In genomic region chr19:19563348-19563848, GRCh38 we compare ENCODE assay signal across 21 cellular contexts. TPM values are rescaled to one million over a fixed set of nuclear protein-coding genes. Genes with fewer than 3 reads are reported as not detected.
DNase-seq lines count a peak whose midpoint lies in the region; ATAC-seq, FAIRE-seq and TF ChIP-seq lines count a peak whose summit lies in the region.
"Had no signal": no experiment of that assay in that cellular context is flagged by ENCODE, and none has a peak within 500 bp of the region (broad histone marks: within the 10 kb centered on the region; RNA-seq: fewer than 3 reads in every experiment).

No MANE protein-coding gene starts in this region.

- no peak overlapping the region for H3K27ac ChIP-seq in RWPE2 (ENCODE audit: poor library complexity, severe bottlenecking)
- no peak overlapping the region for H3K27ac ChIP-seq in HepG2 (ENCODE audit: extremely low read length, insufficient read depth, low read length)
- H3K27ac ChIP-seq: RWPE1 had no signal

- intact Hi-C loops in natural killer cell (cut with micrococcal nuclease) (no loop called here), HepG2 (cut with micrococcal nuclease; ENCODE audit: unreplicated experiment) (no loop called here), MCF 10A (cut with micrococcal nuclease) (no loop called here)

- no peak overlapping the region for H2AFZ ChIP-seq in HepG2 (ENCODE audit: low read length)

- no peaks in the 10 kb centered on the region for H3K79me2 ChIP-seq in HepG2 (ENCODE audit: insufficient read depth, low read length)

- no peak for FAIRE-seq in HepG2 (lab: Jason Lieb, UNC)
- FAIRE-seq: H54 had no signal

- H3K27me3 ChIP-seq in RWPE2 (ENCODE audit: insufficient read depth, poor library complexity, severe bottlenecking) (no peaks in the 10 kb centered on the region), HepG2 (ENCODE audit: control insufficient read depth in 1 of 2, insufficient read depth in 2 of 2, low read length in 2 of 2) (peaks cover 4 to 8% of the 10 kb centered on the region in 2 experiments; a peak in 3 of 5 replicates)

- H3K27me3 Mint-ChIP-seq in natural killer cell treated with Interleukin-12 subunit alpha and Interleukin-12 subunit beta and Interleukin-15 and Interleukin-18, amount 100 ng/mL, for 72 hours: no peaks in the 10 kb centered on the region
- H3K27me3 Mint-ChIP-seq in natural killer cell (ENCODE audit: low read depth in 2 of 2) (no peaks in the 10 kb centered on the region), MCF 10A (ENCODE audit: insufficient read depth, unreplicated experiment) (no peaks in the 10 kb centered on the region)
- H3K27me3 Mint-ChIP-seq: CD4-positive, CD25-positive, alpha-beta regulatory T cell had no signal

- peaks cover 0 to 4% of the 10 kb centered on the region in 2 donors for H3K4me1 Mint-ChIP-seq in natural killer cell treated with Interleukin-12 subunit alpha and Interleukin-12 subunit beta and Interleukin-15 and Interleukin-18, amount 100 ng/mL, for 72 hours (ENCODE audit: low read depth in 2 of 2)
- H3K4me1 Mint-ChIP-seq in natural killer cell (no peaks in the 10 kb centered on the region), MCF 10A (ENCODE audit: insufficient read depth, unreplicated experiment) (no peaks in the 10 kb centered on the region)

- H3K4me3 ChIP-seq in RWPE2 (ENCODE audit: severe bottlenecking) (no peak overlapping the region), HepG2 (replicated peaks in 1 of 3; ENCODE audit: insufficient read depth in 1 of 3, low read depth in 2 of 3, low read length in 3 of 3) (peak overlapping the region in 1 of 3 experiments; percentile 14; a peak in 1 of 6 replicates)
- H3K4me3 ChIP-seq: K562 had no signal

- TF ChIP-seq CTCF in natural killer cell (IDR thresholded peaks at IDR 0.05): no peak
- TF ChIP-seq CTCF in RWPE2 (IDR thresholded peaks at IDR 0.05; ENCODE audit: poor library complexity, severe bottlenecking): no peak
- no peak for TF ChIP-seq CTCF in HepG2 (CRISPR knock-in tag; IDR thresholded peaks at IDR 0.05)
- TF ChIP-seq CTCF in MCF 10A (IDR thresholded peaks at IDR 0.05; ENCODE audit: unreplicated experiment): no peak

- TF ChIP-seq RAD21 in HepG2 (CRISPR knock-in tag; IDR thresholded peaks at IDR 0.05): no peak

- no peak overlapping the region for H3K9ac ChIP-seq in HepG2 (ENCODE audit: insufficient read depth, low read depth, low read length)

- peak overlapping the region; percentile 55 for H3K4me2 ChIP-seq in HepG2 (ENCODE audit: low read depth, low read length)

- TF ChIP-seq POLR2A in HepG2 (IDR thresholded peaks at IDR 0.05; ENCODE audit: insufficient read depth in 1 of 2, low read depth in 2 of 2, low read length in 2 of 2): no peak

- BruUV-seq in HepG2 (replicated peaks; lab: Mats Ljungman, UMichigan) (no TSS peak), MCF 10A (replicated peaks; lab: Mats Ljungman, UMichigan) (no TSS peak)

- H3K27ac Mint-ChIP-seq in natural killer cell treated with Interleukin-12 subunit alpha and Interleukin-12 subunit beta and Interleukin-15 and Interleukin-18, amount 100 ng/mL, for 72 hours: no peak overlapping the region
- peak overlapping the region in 1 of 2 donors; percentile 49 for H3K27ac Mint-ChIP-seq in natural killer cell
- H3K27ac Mint-ChIP-seq in MCF 10A (ENCODE audit: low read depth, unreplicated experiment): no peak overlapping the region

- no peaks in the 10 kb centered on the region for H3K36me3 ChIP-seq in RWPE2 (ENCODE audit: low read depth)
- H3K36me3 ChIP-seq in HepG2 (replicated peaks in 1 of 2; ENCODE audit: control insufficient read depth in 1 of 2, insufficient read depth in 2 of 2, low read length in 2 of 2): no peaks in the 10 kb centered on the region

- CTCF ChIA-PET in HepG2 (lab: Yijun Ruan, JAX; ENCODE audit: low intra/inter-chr PET ratio, low total read pairs) (interaction anchor here (0.7 kb wide), 1 partner anchor 81 kb away, joined by 3 read pairs; no protein-coding TSS in a partner anchor), MCF 10A (lab: Yijun Ruan, JAX) (interaction anchor here (2.1 kb wide), 1 partner anchor 9 kb away, joined by 5 read pairs; no protein-coding TSS in a partner anchor)

- no peaks in the 10 kb centered on the region for H3K36me3 Mint-ChIP-seq in natural killer cell treated with Interleukin-12 subunit alpha and Interleukin-12 subunit beta and Interleukin-15 and Interleukin-18, amount 100 ng/mL, for 72 hours
- H3K36me3 Mint-ChIP-seq in natural killer cell (no peaks in the 10 kb centered on the region), MCF 10A (ENCODE audit: insufficient read depth, unreplicated experiment) (peaks cover 6% of the 10 kb centered on the region)

- ATAC-seq in natural killer cell treated with Interleukin-12 subunit alpha and Interleukin-12 subunit beta and Interleukin-15 and Interleukin-18, amount 100 ng/mL, for 72 hours: peak; percentile 11
- ATAC-seq in natural killer cell (no peak), RWPE2 (ENCODE audit: low read depth) (0 out of 3 replicates have a peak, but pooled peaks have one; percentile 10), HepG2 (0 out of 3 replicates have a peak, but pooled peaks have one; percentile 8), GM18858 (IDR thresholded peaks at IDR 0.05; ENCODE audit: unreplicated experiment) (no peak)

- TF ChIP-seq EP300 in HepG2 (IDR thresholded peaks at IDR 0.05; ENCODE audit: low read depth in 2 of 2, low read length in 2 of 2) (no peak), HepG2 (CRISPR knock-in tag; IDR thresholded peaks at IDR 0.05; ENCODE audit: borderline replicate concordance) (no peak)

- 36% methylated on average over 6 of the region's 17 CpGs for WGBS in HepG2 (ENCODE audit: low lambda C conversion rate)

- in situ Hi-C loops in HepG2 (cut with HindIII; ENCODE audit: extremely low pct_ligation_motif_present, low pct_unique_long_range_greater_than_20kb): loop anchor here (25.0 kb wide), 1 partner anchor 999 kb away; the partner anchor contains the start of gene ZNF737

- no peak for DNase-seq in natural killer cell treated with Interleukin-12 subunit alpha and Interleukin-12 subunit beta and Interleukin-15 and Interleukin-18, amount 100 ng/mL, for 72 hours (ENCODE audit: low spot score)
- no peak for DNase-seq in natural killer cell
- peak; percentile 45 for DNase-seq in RWPE2 (ENCODE audit: low spot score)
- no peak for DNase-seq in HepG2 (ENCODE audit: low spot score)
- no peak for DNase-seq in MCF 10A (ENCODE audit: unreplicated experiment)
- DNase-seq in NCI-H146 treated with DMSO at 0.1 percent for 48 hours (lab: John Stamatoyannopoulos, UW; ENCODE audit: unreplicated experiment): no peak
- DNase-seq: COR-L47, DMS79, MM.1S, NCI-H1048, NCI-H1417 treated with DMSO at 0.1 percent for 48 hours, NCI-H187 treated with DMSO at 0.1 percent for 48 hours, NCI-H2107, NCI-H446 treated with DMSO at 0.1 percent for 48 hours, NCI-H526 treated with DMSO at 0.1 percent for 48 hours, SIG-M5 had no signal

- H3K4me3 Mint-ChIP-seq in natural killer cell treated with Interleukin-12 subunit alpha and Interleukin-12 subunit beta and Interleukin-15 and Interleukin-18, amount 100 ng/mL, for 72 hours: no peak overlapping the region
- no peak overlapping the region for H3K4me3 Mint-ChIP-seq in natural killer cell
- no peak overlapping the region for H3K4me3 Mint-ChIP-seq in MCF 10A (ENCODE audit: unreplicated experiment)

- H3K4me1 ChIP-seq in RWPE2 (ENCODE audit: insufficient read depth, poor library complexity, severe bottlenecking): no peaks in the 10 kb centered on the region
- H3K4me1 ChIP-seq in HepG2 (ENCODE audit: insufficient read depth, low read length): peaks cover 24% of the 10 kb centered on the region

- POLR2A ChIA-PET in HepG2 (lab: Yijun Ruan, JAX) (no interaction called here), MCF 10A (lab: Yijun Ruan, JAX) (no interaction called here)

- no peaks in the 10 kb centered on the region for H3K9me3 ChIP-seq in RWPE2 (ENCODE audit: severe bottlenecking)
- H3K9me3 ChIP-seq in HepG2 (ENCODE audit: low read length): no peaks in the 10 kb centered on the region

- no peaks in the 10 kb centered on the region for H3K9me3 Mint-ChIP-seq in natural killer cell treated with Interleukin-12 subunit alpha and Interleukin-12 subunit beta and Interleukin-15 and Interleukin-18, amount 100 ng/mL, for 72 hours
- H3K9me3 Mint-ChIP-seq in natural killer cell: no peaks in the 10 kb centered on the region
- no peaks in the 10 kb centered on the region for H3K9me3 Mint-ChIP-seq in MCF 10A (ENCODE audit: unreplicated experiment)
- H3K9me3 Mint-ChIP-seq: CD4-positive, CD25-positive, alpha-beta regulatory T cell had no signal

- no peaks in the 10 kb centered on the region for H4K20me1 ChIP-seq in HepG2 (ENCODE audit: insufficient read depth, low read length)

RNA-seq across cellular contexts. Expression of gene CILP2, which starts 25.3 kb away (rescaled TPM):
- total RNA-seq in natural killer cell treated with Interleukin-12 subunit alpha and Interleukin-12 subunit beta and Interleukin-15 and Interleukin-18, amount 100 ng/mL, for 72 hours: under 1 TPM; 0.21 to 0.42 TPM
- total RNA-seq in natural killer cell: under 1 TPM; 0.05 to 0.20 (median 0.11) TPM
- 0.09 TPM in 1 of 2 replicates, not detected in the other for total RNA-seq in HepG2 (2016; rRNA removed; fragmentation: Illumina TruSeq; extraction: Trizol)
- total RNA-seq in HepG2 (2016; cell fraction: cytosol; rRNA removed; fragmentation: Illumina TruSeq; extraction: Trizol; ENCODE audit: low read depth): not detected in 2 replicates
- total RNA-seq in HepG2 (2016; cell fraction: insoluble cytoplasmic fraction; rRNA removed; fragmentation: Illumina TruSeq; extraction: Trizol): 0.15 TPM in 1 of 2 replicates, not detected in the other
- total RNA-seq in HepG2 (2016; cell fraction: membrane; rRNA removed; fragmentation: Illumina TruSeq; extraction: Trizol): not detected in 2 replicates
- total RNA-seq in HepG2 (2016; cell fraction: nucleus; rRNA removed; fragmentation: Illumina TruSeq; extraction: Trizol): 0.16 and 0.19 TPM in 2 replicates
- polyA plus RNA-seq in HepG2 (2011; rRNA removed): 0.18 and 0.37 TPM in 2 replicates
- polyA plus RNA-seq in HepG2 (2011; cell fraction: cytosol; rRNA removed): 0.16 and 0.19 TPM in 2 replicates
- 0.66 and 0.74 TPM in 2 replicates for polyA plus RNA-seq in HepG2 (2011; cell fraction: nucleus; rRNA removed)
- 0.31 and 0.51 TPM in 2 replicates for polyA plus RNA-seq in HepG2 (2012)
- not detected in 2 replicates for polyA plus RNA-seq in HepG2 (2016; cell fraction: cytosol; fragmentation: Illumina TruSeq; extraction: Trizol; ENCODE audit: low read depth)
- polyA plus RNA-seq in HepG2 (2016; cell fraction: insoluble cytoplasmic fraction; fragmentation: Illumina TruSeq; extraction: Trizol; ENCODE audit: low read depth): 0.05 and 0.12 TPM in 2 replicates
- polyA plus RNA-seq in HepG2 (2016; cell fraction: membrane; fragmentation: Illumina TruSeq; extraction: Trizol; ENCODE audit: low read depth): not detected in 2 replicates
- polyA plus RNA-seq in HepG2 (2016; cell fraction: nucleus; fragmentation: Illumina TruSeq; extraction: Trizol; ENCODE audit: insufficient read depth, low read depth): 0.35 and 0.44 TPM in 2 replicates
- 0.20 and 0.30 TPM in 2 replicates for polyA minus RNA-seq in HepG2 (2011; rRNA and poly(A)+ RNA removed; ENCODE audit: low replicate concordance)
- polyA minus RNA-seq in HepG2 (2011; cell fraction: cytosol; rRNA and poly(A)+ RNA removed): 0.26 and 0.30 TPM in 2 replicates
- 0.26 and 0.37 TPM in 2 replicates for polyA minus RNA-seq in HepG2 (2011; cell fraction: nucleus; rRNA and poly(A)+ RNA removed)
- 0.12 and 0.29 TPM in 2 replicates for total RNA-seq in MCF 10A (2022)

RNA-seq across cellular contexts. Expression of gene YJEFN3, which starts 34.7 kb away (rescaled TPM):
- total RNA-seq in natural killer cell treated with Interleukin-12 subunit alpha and Interleukin-12 subunit beta and Interleukin-15 and Interleukin-18, amount 100 ng/mL, for 72 hours: 10 to 100 TPM in 1 of 2 donors, 1 to 10 TPM in 1; 10.0 to 14.9 TPM
- total RNA-seq in natural killer cell: 1 to 10 TPM; 4.0 to 6.0 (median 4.3) TPM
- total RNA-seq in HepG2 (2016; rRNA removed; fragmentation: Illumina TruSeq; extraction: Trizol): 0.32 and 0.89 TPM in 2 replicates
- total RNA-seq in HepG2 (2016; cell fraction: cytosol; rRNA removed; fragmentation: Illumina TruSeq; extraction: Trizol; ENCODE audit: low read depth): 0.30 and 0.44 TPM in 2 replicates
- total RNA-seq in HepG2 (2016; cell fraction: insoluble cytoplasmic fraction; rRNA removed; fragmentation: Illumina TruSeq; extraction: Trizol): 0.19 and 0.69 TPM in 2 replicates
- total RNA-seq in HepG2 (2016; cell fraction: membrane; rRNA removed; fragmentation: Illumina TruSeq; extraction: Trizol): 0.28 and 0.41 TPM in 2 replicates
- total RNA-seq in HepG2 (2016; cell fraction: nucleus; rRNA removed; fragmentation: Illumina TruSeq; extraction: Trizol): 1.1 and 1.4 TPM in 2 replicates
- 4.0 TPM in 2 replicates for polyA plus RNA-seq in HepG2 (2011; rRNA removed)
- 0.47 and 1.4 TPM in 2 replicates for polyA plus RNA-seq in HepG2 (2011; cell fraction: cytosol; rRNA removed)
- polyA plus RNA-seq in HepG2 (2011; cell fraction: nucleus; rRNA removed): 61.3 and 67.2 TPM in 2 replicates
- polyA plus RNA-seq in HepG2 (2012): 5.6 and 8.4 TPM in 2 replicates
- polyA plus RNA-seq in HepG2 (2016; cell fraction: cytosol; fragmentation: Illumina TruSeq; extraction: Trizol; ENCODE audit: low read depth): 0.37 TPM in 1 of 2 replicates, not detected in the other
- polyA plus RNA-seq in HepG2 (2016; cell fraction: insoluble cytoplasmic fraction; fragmentation: Illumina TruSeq; extraction: Trizol; ENCODE audit: low read depth): 0.09 TPM in 1 of 2 replicates, not detected in the other
- polyA plus RNA-seq in HepG2 (2016; cell fraction: membrane; fragmentation: Illumina TruSeq; extraction: Trizol; ENCODE audit: low read depth): not detected in 2 replicates
- 9.8 and 10.6 TPM in 2 replicates for polyA plus RNA-seq in HepG2 (2016; cell fraction: nucleus; fragmentation: Illumina TruSeq; extraction: Trizol; ENCODE audit: insufficient read depth, low read depth)
- polyA minus RNA-seq in HepG2 (2011; rRNA and poly(A)+ RNA removed; ENCODE audit: low replicate concordance): 0.86 and 2.2 TPM in 2 replicates
- 0.49 TPM in 1 of 2 replicates, not detected in the other for polyA minus RNA-seq in HepG2 (2011; cell fraction: cytosol; rRNA and poly(A)+ RNA removed)
- polyA minus RNA-seq in HepG2 (2011; cell fraction: nucleus; rRNA and poly(A)+ RNA removed): 5.0 and 5.3 TPM in 2 replicates
- total RNA-seq in MCF 10A (2022): 11.9 and 21.7 TPM in 2 replicates
- polyA plus RNA-seq: CD4-positive, CD25-positive, alpha-beta regulatory T cell had no signal

RNA-seq across cellular contexts. Expression of gene NDUFA13, which starts 47.4 kb away (rescaled TPM):
- total RNA-seq in natural killer cell treated with Interleukin-12 subunit alpha and Interleukin-12 subunit beta and Interleukin-15 and Interleukin-18, amount 100 ng/mL, for 72 hours: 100 to 1,000 TPM; 261 to 310 TPM
- total RNA-seq in natural killer cell: 100 to 1,000 TPM; 165 to 191 (median 188) TPM
- total RNA-seq in HepG2 (2016; rRNA removed; fragmentation: Illumina TruSeq; extraction: Trizol): 278 and 337 TPM in 2 replicates
- total RNA-seq in HepG2 (2016; cell fraction: cytosol; rRNA removed; fragmentation: Illumina TruSeq; extraction: Trizol; ENCODE audit: low read depth): 98.4 and 99.8 TPM in 2 replicates
- 323 and 362 TPM in 2 replicates for total RNA-seq in HepG2 (2016; cell fraction: insoluble cytoplasmic fraction; rRNA removed; fragmentation: Illumina TruSeq; extraction: Trizol)
- 84.6 and 89.0 TPM in 2 replicates for total RNA-seq in HepG2 (2016; cell fraction: membrane; rRNA removed; fragmentation: Illumina TruSeq; extraction: Trizol)
- 193 and 208 TPM in 2 replicates for total RNA-seq in HepG2 (2016; cell fraction: nucleus; rRNA removed; fragmentation: Illumina TruSeq; extraction: Trizol)
- polyA plus RNA-seq in HepG2 (2011; rRNA removed): 366 and 368 TPM in 2 replicates
- polyA plus RNA-seq in HepG2 (2011; cell fraction: cytosol; rRNA removed): 715 and 846 TPM in 2 replicates
- polyA plus RNA-seq in HepG2 (2011; cell fraction: nucleus; rRNA removed): 199 and 226 TPM in 2 replicates
- polyA plus RNA-seq in HepG2 (2012): 207 and 262 TPM in 2 replicates
- polyA plus RNA-seq in HepG2 (2016; cell fraction: cytosol; fragmentation: Illumina TruSeq; extraction: Trizol; ENCODE audit: low read depth): 72.4 and 85.3 TPM in 2 replicates
- 186 TPM in 2 replicates for polyA plus RNA-seq in HepG2 (2016; cell fraction: insoluble cytoplasmic fraction; fragmentation: Illumina TruSeq; extraction: Trizol; ENCODE audit: low read depth)
- 52.4 and 56.3 TPM in 2 replicates for polyA plus RNA-seq in HepG2 (2016; cell fraction: membrane; fragmentation: Illumina TruSeq; extraction: Trizol; ENCODE audit: low read depth)
- 235 and 237 TPM in 2 replicates for polyA plus RNA-seq in HepG2 (2016; cell fraction: nucleus; fragmentation: Illumina TruSeq; extraction: Trizol; ENCODE audit: insufficient read depth, low read depth)
- polyA minus RNA-seq in HepG2 (2011; rRNA and poly(A)+ RNA removed; ENCODE audit: low replicate concordance): 73.2 and 83.5 TPM in 2 replicates
- 58.6 and 70.0 TPM in 2 replicates for polyA minus RNA-seq in HepG2 (2011; cell fraction: cytosol; rRNA and poly(A)+ RNA removed)
- polyA minus RNA-seq in HepG2 (2011; cell fraction: nucleus; rRNA and poly(A)+ RNA removed): 42.1 and 44.4 TPM in 2 replicates
- total RNA-seq in MCF 10A (2022): 354 and 393 TPM in 2 replicates

RNA-seq across cellular contexts. Expression of gene TSSK6, which starts 48.0 kb away (rescaled TPM):
- total RNA-seq in natural killer cell treated with Interleukin-12 subunit alpha and Interleukin-12 subunit beta and Interleukin-15 and Interleukin-18, amount 100 ng/mL, for 72 hours: 1 to 10 TPM; 1.9 to 2.6 TPM
- 1 to 10 TPM; 2.2 to 2.5 (median 2.3) TPM for total RNA-seq in natural killer cell
- total RNA-seq in HepG2 (2016; rRNA removed; fragmentation: Illumina TruSeq; extraction: Trizol): 0.71 and 0.86 TPM in 2 replicates
- total RNA-seq in HepG2 (2016; cell fraction: cytosol; rRNA removed; fragmentation: Illumina TruSeq; extraction: Trizol; ENCODE audit: low read depth): 0.35 and 0.40 TPM in 2 replicates
- total RNA-seq in HepG2 (2016; cell fraction: insoluble cytoplasmic fraction; rRNA removed; fragmentation: Illumina TruSeq; extraction: Trizol): 0.65 and 0.85 TPM in 2 replicates
- total RNA-seq in HepG2 (2016; cell fraction: membrane; rRNA removed; fragmentation: Illumina TruSeq; extraction: Trizol): 0.83 and 1.3 TPM in 2 replicates
- total RNA-seq in HepG2 (2016; cell fraction: nucleus; rRNA removed; fragmentation: Illumina TruSeq; extraction: Trizol): 0.50 and 1.3 TPM in 2 replicates
- polyA plus RNA-seq in HepG2 (2011; rRNA removed): 1.2 and 2.0 TPM in 2 replicates
- polyA plus RNA-seq in HepG2 (2011; cell fraction: cytosol; rRNA removed): 1.4 and 2.8 TPM in 2 replicates
- polyA plus RNA-seq in HepG2 (2011; cell fraction: nucleus; rRNA removed): 6.3 and 8.3 TPM in 2 replicates
- 0.81 and 1.2 TPM in 2 replicates for polyA plus RNA-seq in HepG2 (2012)
- 0.16 and 0.19 TPM in 2 replicates for polyA plus RNA-seq in HepG2 (2016; cell fraction: cytosol; fragmentation: Illumina TruSeq; extraction: Trizol; ENCODE audit: low read depth)
- polyA plus RNA-seq in HepG2 (2016; cell fraction: insoluble cytoplasmic fraction; fragmentation: Illumina TruSeq; extraction: Trizol; ENCODE audit: low read depth): 1.1 and 1.7 TPM in 2 replicates
- polyA plus RNA-seq in HepG2 (2016; cell fraction: membrane; fragmentation: Illumina TruSeq; extraction: Trizol; ENCODE audit: low read depth): 0.68 and 0.82 TPM in 2 replicates
- polyA plus RNA-seq in HepG2 (2016; cell fraction: nucleus; fragmentation: Illumina TruSeq; extraction: Trizol; ENCODE audit: insufficient read depth, low read depth): 1.3 and 2.4 TPM in 2 replicates
- polyA minus RNA-seq in HepG2 (2011; rRNA and poly(A)+ RNA removed; ENCODE audit: low replicate concordance): 2.0 and 5.3 TPM in 2 replicates
- 1.3 and 1.5 TPM in 2 replicates for polyA minus RNA-seq in HepG2 (2011; cell fraction: cytosol; rRNA and poly(A)+ RNA removed)
- polyA minus RNA-seq in HepG2 (2011; cell fraction: nucleus; rRNA and poly(A)+ RNA removed): 1.9 and 3.7 TPM in 2 replicates
- total RNA-seq in MCF 10A (2022): 4.8 and 6.6 TPM in 2 replicates

RNA-seq across cellular contexts. Expression of gene PBX4, which starts 55.1 kb away (rescaled TPM):
- 10 to 100 TPM; 26.3 to 80.1 TPM for total RNA-seq in natural killer cell treated with Interleukin-12 subunit alpha and Interleukin-12 subunit beta and Interleukin-15 and Interleukin-18, amount 100 ng/mL, for 72 hours
- 10 to 100 TPM; 10.7 to 15.9 (median 11.1) TPM for total RNA-seq in natural killer cell
- total RNA-seq in HepG2 (2016; rRNA removed; fragmentation: Illumina TruSeq; extraction: Trizol): not detected in 2 replicates
- not detected in 2 replicates for total RNA-seq in HepG2 (2016; cell fraction: cytosol; rRNA removed; fragmentation: Illumina TruSeq; extraction: Trizol; ENCODE audit: low read depth)
- not detected in 2 replicates for total RNA-seq in HepG2 (2016; cell fraction: insoluble cytoplasmic fraction; rRNA removed; fragmentation: Illumina TruSeq; extraction: Trizol)
- total RNA-seq in HepG2 (2016; cell fraction: membrane; rRNA removed; fragmentation: Illumina TruSeq; extraction: Trizol): not detected in 2 replicates
- not detected in 2 replicates for total RNA-seq in HepG2 (2016; cell fraction: nucleus; rRNA removed; fragmentation: Illumina TruSeq; extraction: Trizol)
- polyA plus RNA-seq in HepG2 (2011; rRNA removed): not detected in 2 replicates
- polyA plus RNA-seq in HepG2 (2011; cell fraction: cytosol; rRNA removed): not detected in 2 replicates
- polyA plus RNA-seq in HepG2 (2011; cell fraction: nucleus; rRNA removed): not detected in 2 replicates
- polyA plus RNA-seq in HepG2 (2012): not detected in 2 replicates
- polyA plus RNA-seq in HepG2 (2016; cell fraction: cytosol; fragmentation: Illumina TruSeq; extraction: Trizol; ENCODE audit: low read depth): not detected in 2 replicates
- polyA plus RNA-seq in HepG2 (2016; cell fraction: insoluble cytoplasmic fraction; fragmentation: Illumina TruSeq; extraction: Trizol; ENCODE audit: low read depth): not detected in 2 replicates
- polyA plus RNA-seq in HepG2 (2016; cell fraction: membrane; fragmentation: Illumina TruSeq; extraction: Trizol; ENCODE audit: low read depth): not detected in 2 replicates
- not detected in 2 replicates for polyA plus RNA-seq in HepG2 (2016; cell fraction: nucleus; fragmentation: Illumina TruSeq; extraction: Trizol; ENCODE audit: insufficient read depth, low read depth)
- polyA minus RNA-seq in HepG2 (2011; rRNA and poly(A)+ RNA removed; ENCODE audit: low replicate concordance): 2.6 TPM in 1 of 2 replicates, not detected in the other
- polyA minus RNA-seq in HepG2 (2011; cell fraction: cytosol; rRNA and poly(A)+ RNA removed): not detected in 2 replicates
- not detected in 2 replicates for polyA minus RNA-seq in HepG2 (2011; cell fraction: nucleus; rRNA and poly(A)+ RNA removed)
- 0.30 TPM in 1 of 2 replicates, not detected in the other for total RNA-seq in MCF 10A (2022)

Comparison
In these comparisons a context has a peak if more than half of its experiments do, and no peak if none do; other contexts are left out.
1. ATAC-seq: peak in natural killer cell treated with Interleukin-12 subunit alpha and Interleukin-12 subunit beta and Interleukin-15 and Interleukin-18, amount 100 ng/mL, for 72 hours (2 of 2), RWPE2 (single experiment) and HepG2 (single experiment); none in natural killer cell (0 of 3) and GM18858 (single experiment).